ENCODE assay signal across 8 cellular contexts in genomic region chr4:79917246-79917645, GRCh38.
DNase-seq lines count a peak whose midpoint lies in the region; ATAC-seq and FAIRE-seq lines count a peak whose summit lies in the region.

No MANE protein-coding gene starts in this region.

- peak; percentile 79 for FAIRE-seq in GM19239 (lab: Jason Lieb, UNC)

- no peaks in the 10 kb centered on the region for H3K36me3 ChIP-seq in CD4-positive, CD25-positive, alpha-beta regulatory T cell (ENCODE audit: control insufficient read depth, insufficient read depth, low read length)
- H3K36me3 ChIP-seq in H7 (replicated peaks; ENCODE audit: control insufficient read depth, insufficient read depth, low read length) = no peaks in the 10 kb centered on the region

- peak in 1 of 2 donors; percentile 45 for ATAC-seq in CD4-positive, CD25-positive, alpha-beta regulatory T cell (ENCODE audit: low read depth in 2 of 2)
- peak; percentile 75 for ATAC-seq in HG03378 (IDR thresholded peaks at IDR 0.05; ENCODE audit: unreplicated experiment)
- peak; percentile 52 to 61 for ATAC-seq in activated naive CD4-positive, alpha-beta T cell treated with anti-CD3 and anti-CD28 coated beads, Interleukin-2, amount 50 U/mL, for 72 hours

- H3K9me3 Mint-ChIP-seq in CD4-positive, CD25-positive, alpha-beta regulatory T cell = no peaks in the 10 kb centered on the region
- no peaks in the 10 kb centered on the region for H3K9me3 Mint-ChIP-seq in activated naive CD4-positive, alpha-beta T cell treated with anti-CD3 and anti-CD28 coated beads, Interleukin-2, amount 50 U/mL, for 72 hours

- no peaks in the 10 kb centered on the region for H3K27me3 ChIP-seq in CD4-positive, CD25-positive, alpha-beta regulatory T cell (ENCODE audit: control insufficient read depth, insufficient read depth, low read length)
- H3K27me3 ChIP-seq in H7 (ENCODE audit: control insufficient read depth, insufficient read depth, low read length) = no peaks in the 10 kb centered on the region

- no peaks in the 10 kb centered on the region for H3K9me3 ChIP-seq in CD4-positive, CD25-positive, alpha-beta regulatory T cell (ENCODE audit: control insufficient read depth in 2 of 2, low read length in 2 of 2)

- H3K27ac Mint-ChIP-seq in CD4-positive, CD25-positive, alpha-beta regulatory T cell = no peak overlapping the region
- no peak overlapping the region for H3K27ac Mint-ChIP-seq in activated naive CD4-positive, alpha-beta T cell treated with anti-CD3 and anti-CD28 coated beads, Interleukin-2, amount 50 U/mL, for 72 hours

- no peaks in the 10 kb centered on the region for H3K27me3 Mint-ChIP-seq in CD4-positive, CD25-positive, alpha-beta regulatory T cell

- H3K36me3 Mint-ChIP-seq in CD4-positive, CD25-positive, alpha-beta regulatory T cell = peaks cover 3% of the 10 kb centered on the region
- H3K36me3 Mint-ChIP-seq in activated naive CD4-positive, alpha-beta T cell treated with anti-CD3 and anti-CD28 coated beads, Interleukin-2, amount 50 U/mL, for 72 hours = no peaks in the 10 kb centered on the region

- H3K4me1 Mint-ChIP-seq in CD4-positive, CD25-positive, alpha-beta regulatory T cell = peaks cover 5 to 42% (median 23%) of the 10 kb centered on the region in 4 donors

- DNase-seq in CD4-positive, CD25-positive, alpha-beta regulatory T cell = peak; percentile 7 to 72 (median 31)
- DNase-seq in GM19239 (ENCODE audit: insufficient read length, low spot score) (peak; percentile 7), SIG-M5 (lab: John Stamatoyannopoulos, UW) (peak; percentile 1), iPS-NIHi7 (ENCODE audit: extremely low spot score) (peak; percentile 70), H7 (no peak)
- peak in 1 of 2 donors; percentile 39 for DNase-seq in activated naive CD4-positive, alpha-beta T cell treated with anti-CD3 and anti-CD28 coated beads, Interleukin-2, amount 50 U/mL, for 72 hours (ENCODE audit: low spot score in 2 of 2)
- DNase-seq in stimulated activated CD8-positive, alpha-beta memory T cell treated with anti-CD3 and anti-CD28 coated beads, Interleukin-4, amount 100 ng/mL, for 24 hours (ENCODE audit: low read depth) = peak; percentile 36

- no peak overlapping the region for H3K4me3 ChIP-seq in CD4-positive, CD25-positive, alpha-beta regulatory T cell (ENCODE audit: low read depth, low read length)
- H3K4me3 ChIP-seq in H7 (ENCODE audit: insufficient read depth, low read depth, low read length) = no peak overlapping the region

- H3K27ac ChIP-seq in CD4-positive, CD25-positive, alpha-beta regulatory T cell (ENCODE audit: insufficient read depth, low read length, poor library complexity, severe bottlenecking) = no peak overlapping the region

- no peaks in the 10 kb centered on the region for H3K4me1 ChIP-seq in CD4-positive, CD25-positive, alpha-beta regulatory T cell (ENCODE audit: control insufficient read depth, insufficient read depth, low read length, poor library complexity, severe bottlenecking)

- no peak overlapping the region for H3K4me3 Mint-ChIP-seq in CD4-positive, CD25-positive, alpha-beta regulatory T cell
